9 cellular contexts compared by ENCODE assay signal in the genomic region with DNA sequence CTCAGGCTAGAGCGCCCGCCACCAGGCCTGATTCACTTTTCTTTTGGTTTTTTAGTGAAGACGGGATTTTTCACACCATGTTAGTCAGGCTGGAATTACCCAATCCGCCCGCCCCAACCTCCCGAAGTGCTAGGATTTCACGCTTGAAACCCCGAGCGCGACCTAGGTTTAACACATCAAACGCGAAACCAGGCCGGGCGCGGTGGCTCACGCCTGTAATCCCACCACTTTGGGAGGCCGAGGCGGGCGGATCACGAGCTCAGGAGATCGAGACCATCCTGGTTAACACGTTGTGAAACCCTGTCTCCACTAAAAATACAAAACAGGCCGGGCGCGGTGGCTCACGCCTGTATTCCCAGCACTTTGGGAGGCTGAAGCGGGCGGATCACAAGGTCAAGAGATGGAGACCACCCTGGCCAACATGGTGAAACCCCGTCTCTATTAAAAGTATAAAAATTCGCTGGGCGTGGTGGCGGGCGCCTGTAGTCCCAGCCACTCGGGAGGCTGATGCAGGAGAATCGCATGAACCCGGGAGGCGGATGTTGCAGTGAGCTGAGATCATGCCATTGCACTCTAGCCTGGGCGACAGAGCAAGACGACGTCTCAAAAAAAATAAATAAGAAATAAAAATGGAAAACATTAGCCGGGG. TPM values are rescaled to one million over a fixed set of nuclear protein-coding genes. Genes with fewer than 3 reads are reported as not detected.
A peak's percentile ranks its signal among the peaks of the same experiment; 100 is the strongest.
DNase-seq lines count a peak whose midpoint lies in the region; ATAC-seq and TF ChIP-seq lines count a peak whose summit lies in the region.
"Not testable (repeated sequence)": the region's sequence is repeated elsewhere in the genome, so short reads cannot be mapped to it uniquely, and the experiment has no call there.
"Had no signal": no experiment of that assay in that cellular context is flagged by ENCODE, and none has a peak within 500 bp of the region (broad histone marks: within the 10 kb centered on the region; RNA-seq: fewer than 3 reads in every experiment).

No MANE protein-coding gene starts in this region.

- DNase-seq in AG09319 (ENCODE audit: extremely low read depth, low read depth), result peak; percentile 39
- peak; percentile 79 for DNase-seq in GM23338 (ENCODE audit: low spot score)
- peak; percentile 72 for DNase-seq in NCI-H146 (lab: John Stamatoyannopoulos, UW)
- DNase-seq in T follicular helper cell (ENCODE audit: low read depth), result peak; percentile 68
- peak; percentile 70 for DNase-seq in activated gamma-delta T cell treated with Interleukin-2 at 50 U/mL for 16 hours
- peak; percentile 74 for DNase-seq in fibroblast of gingiva (ENCODE audit: low read depth)
- DNase-seq in stimulated activated CD4-positive, alpha-beta T cell treated with anti-CD3 and anti-CD28 coated beads, Interleukin-4, amount 100 ng/mL, for 4 hours, result peak; percentile 68 to 69

- not testable (repeated sequence) for H3K27ac Mint-ChIP-seq in GM23338

- H3K9me3 ChIP-seq in mononuclear cell (ENCODE audit: low read depth, low read length), result not testable (repeated sequence)

- not testable (repeated sequence) for H2AFZ ChIP-seq in GM23338

- not testable (repeated sequence) for H3K9me3 Mint-ChIP-seq in GM23338

- not testable (repeated sequence) for H3K4me1 ChIP-seq in GM23338 (ENCODE audit: insufficient read depth)
- peaks cover 34% of the 10 kb centered on the region for H3K4me1 ChIP-seq in mononuclear cell (ENCODE audit: insufficient read depth, low read length)

- H4K20me1 ChIP-seq in GM23338 (replicated peaks; ENCODE audit: insufficient read depth), result not testable (repeated sequence)

- H3K4me2 ChIP-seq in GM23338, result peak overlapping the region; percentile 82

- not testable (repeated sequence) for H3K36me3 ChIP-seq in GM23338 (ENCODE audit: insufficient read depth)

- H3K27me3 ChIP-seq in GM23338 (ENCODE audit: insufficient read depth); mononuclear cell (ENCODE audit: insufficient read depth, low read length): not testable (repeated sequence)

- ATAC-seq in GM23338, result peak; percentile 4

- H3K36me3 Mint-ChIP-seq in GM23338 (ENCODE audit: low read depth), result peaks cover 27% of the 10 kb centered on the region

- not testable (repeated sequence) for TF ChIP-seq CTCF in AG09319 (IDR thresholded peaks at IDR 0.05; ENCODE audit: low read depth, low read length); GM23338 (conservative IDR thresholded peaks at IDR 0.05; ENCODE audit: low read depth in 2 of 2)

- peaks cover 16% of the 10 kb centered on the region for H3K27me3 Mint-ChIP-seq in GM23338 (ENCODE audit: insufficient read depth, low read depth, poor library complexity)

- H3K4me3 Mint-ChIP-seq in GM23338, result not testable (repeated sequence)

- H3K27ac ChIP-seq in GM23338 (ENCODE audit: low read depth), result peak overlapping the region; percentile 98

- H3K4me3 ChIP-seq in GM23338 (peak overlapping the region; percentile 64), mononuclear cell (ENCODE audit: low read length) (peak overlapping the region; percentile 66)

- not testable (repeated sequence) for H3K9me2 ChIP-seq in GM23338 (ENCODE audit: insufficient read depth)

- H3K4me1 Mint-ChIP-seq in GM23338, result peaks cover 18% of the 10 kb centered on the region

- H3K79me2 ChIP-seq in GM23338 (replicated peaks; ENCODE audit: insufficient read depth), result peaks cover 32% of the 10 kb centered on the region

- peaks cover 31% of the 10 kb centered on the region; the same call in 1 of the 2 replicates for H3F3A ChIP-seq in GM23338 (replicated peaks; ENCODE audit: low read depth)

RNA-seq across cellular contexts. Expression of gene WDR74, which starts 1.4 kb away (rescaled TPM):
- total RNA-seq in GM23338 (2014; rRNA removed; shearing (Covaris generic)), result 109 and 136 TPM in 2 replicates
- polyA plus RNA-seq in GM23338 (2016; fragmentation: Nextera tagmentation; extraction: Ambion mirVana), result 94.4 and 95.8 TPM in 2 replicates
- total RNA-seq in mononuclear cell, result 143 TPM

RNA-seq across cellular contexts. Expression of gene TEX54, which starts 8.2 kb away (rescaled TPM):
- not detected in 2 replicates for total RNA-seq in GM23338 (2014; rRNA removed; shearing (Covaris generic))
- polyA plus RNA-seq in GM23338 (2016; fragmentation: Nextera tagmentation; extraction: Ambion mirVana), result 1.3 and 1.9 TPM in 2 replicates
- total RNA-seq in mononuclear cell, result 2.4 TPM
- total RNA-seq: T-helper 2 cell treated with Interferon-gamma antibody and Interleukin-4, amounts not matched to agents 100 ng/mL and 5 ng/mL, for 36 hours had no signal

RNA-seq across cellular contexts. Expression of gene STX5, which starts 9.0 kb away (rescaled TPM):
- 15.0 and 22.2 TPM in 2 replicates for total RNA-seq in GM23338 (2014; rRNA removed; shearing (Covaris generic))
- 7.4 and 7.7 TPM in 2 replicates for polyA plus RNA-seq in GM23338 (2016; fragmentation: Nextera tagmentation; extraction: Ambion mirVana)
- total RNA-seq in mononuclear cell, result 48.2 TPM

RNA-seq across cellular contexts. Expression of gene NXF1, which starts 35.6 kb away (rescaled TPM):
- 31.8 and 33.8 TPM in 2 replicates for total RNA-seq in GM23338 (2014; rRNA removed; shearing (Covaris generic))
- 31.1 and 31.7 TPM in 2 replicates for polyA plus RNA-seq in GM23338 (2016; fragmentation: Nextera tagmentation; extraction: Ambion mirVana)
- 169 TPM for total RNA-seq in mononuclear cell

RNA-seq across cellular contexts. Expression of gene SLC3A2, which starts 39.9 kb away (rescaled TPM):
- total RNA-seq in GM23338 (2014; rRNA removed; shearing (Covaris generic)), result 375 and 425 TPM in 2 replicates
- 240 and 241 TPM in 2 replicates for polyA plus RNA-seq in GM23338 (2016; fragmentation: Nextera tagmentation; extraction: Ambion mirVana)
- total RNA-seq in mononuclear cell, result 125 TPM

Comparison
In these comparisons a context has a peak if more than half of its experiments do, and no peak if none do; other contexts are left out.
1. Peak in every context shown above with its lines: DNase-seq, ATAC-seq, H3K4me3 ChIP-seq and H3K27ac ChIP-seq.